Comparison of ENCODE assay signal across 9 cellular contexts in genomic region chr17:16440814-16441629, GRCh38. TPM values are rescaled to one million over a fixed set of nuclear protein-coding genes. Genes with fewer than 3 reads are reported as not detected.
DNase-seq lines count a peak whose midpoint lies in the region; ATAC-seq and TF ChIP-seq lines count a peak whose summit lies in the region.
"Had no signal": no experiment of that assay in that cellular context is flagged by ENCODE, and none has a peak within 500 bp of the region (broad histone marks: within the 10 kb centered on the region; RNA-seq: fewer than 3 reads in every experiment).

No MANE protein-coding gene starts in this region.

- H3K4me1 ChIP-seq in RWPE2 (ENCODE audit: insufficient read depth, poor library complexity, severe bottlenecking), result peaks cover 12% of the 10 kb centered on the region
- H3K4me1 ChIP-seq in smooth muscle cell (ENCODE audit: low read depth), result peaks cover 32% of the 10 kb centered on the region

- H3K9me3 Mint-ChIP-seq in activated CD4-positive, alpha-beta T cell treated with anti-CD3 and anti-CD28 coated beads for 36 hours (ENCODE audit: low read depth), result no peaks in the 10 kb centered on the region

- no peaks in the 10 kb centered on the region for H3K27me3 Mint-ChIP-seq in activated CD4-positive, alpha-beta T cell treated with anti-CD3 and anti-CD28 coated beads for 36 hours

- H3K36me3 ChIP-seq in RWPE2 (ENCODE audit: low read depth) (peaks cover 71% of the 10 kb centered on the region), smooth muscle cell (ENCODE audit: low read depth) (peaks cover 5% of the 10 kb centered on the region)

- CTCF ChIA-PET in activated CD4-positive, alpha-beta T cell treated with anti-CD3 and anti-CD28 coated beads for 36 hours (lab: Charles Lee), result interaction anchor here (1.0 to 2.6 kb wide), 12 partner anchors 9 to 95 kb away, joined by 3 to 12 read pairs (median 4); partner anchors contain the start of gene TRPV2

- 85% methylated on average over 4 of the region's 4 CpGs for WGBS in smooth muscle cell (ENCODE audit: low lambda C conversion rate)

- no peak overlapping the region for H3K9ac ChIP-seq in smooth muscle cell (ENCODE audit: low read depth)

- no peak overlapping the region for H2AFZ ChIP-seq in smooth muscle cell (ENCODE audit: low read depth)

- H3K4me2 ChIP-seq in smooth muscle cell, result peak overlapping the region; percentile 97

- H3K27me3 ChIP-seq in RWPE2 (ENCODE audit: insufficient read depth, poor library complexity, severe bottlenecking), result no peaks in the 10 kb centered on the region
- H3K27me3 ChIP-seq in smooth muscle cell (ENCODE audit: low read depth), result no peaks in the 10 kb centered on the region

- peaks cover 43% of the 10 kb centered on the region for H3F3A ChIP-seq in smooth muscle cell (ENCODE audit: low read depth)

- H4K20me1 ChIP-seq in smooth muscle cell (ENCODE audit: low read depth), result peaks cover 67% of the 10 kb centered on the region

- H3K27ac Mint-ChIP-seq in activated CD4-positive, alpha-beta T cell treated with anti-CD3 and anti-CD28 coated beads for 36 hours, result peak overlapping the region; percentile 99

- H3K27ac ChIP-seq in RWPE2 (ENCODE audit: poor library complexity, severe bottlenecking), result peak overlapping the region; percentile 93
- peak overlapping the region; percentile 95 for H3K27ac ChIP-seq in epithelial cell of prostate
- H3K27ac ChIP-seq in smooth muscle cell (ENCODE audit: low read depth), result peak overlapping the region; percentile 69

- H3K9me3 ChIP-seq in RWPE2 (ENCODE audit: severe bottlenecking), result no peaks in the 10 kb centered on the region
- H3K9me3 ChIP-seq in smooth muscle cell (replicated peaks; ENCODE audit: low read depth), result no peaks in the 10 kb centered on the region

- peak overlapping the region; percentile 99 for H3K4me3 Mint-ChIP-seq in activated CD4-positive, alpha-beta T cell treated with anti-CD3 and anti-CD28 coated beads for 36 hours

- intact Hi-C loops in activated CD4-positive, alpha-beta T cell treated with anti-CD3 and anti-CD28 coated beads for 36 hours (cut with DNase I, micrococcal nuclease), result no loop called here

- peaks cover 46% of the 10 kb centered on the region for H3K4me1 Mint-ChIP-seq in activated CD4-positive, alpha-beta T cell treated with anti-CD3 and anti-CD28 coated beads for 36 hours

- TF ChIP-seq CTCF in RWPE2 (IDR thresholded peaks at IDR 0.05; ENCODE audit: poor library complexity, severe bottlenecking) (no peak), smooth muscle cell (IDR thresholded peaks at IDR 0.05; ENCODE audit: borderline replicate concordance, insufficient read depth, poor library complexity, severe bottlenecking) (no peak)

- ATAC-seq in activated CD4-positive, alpha-beta T cell treated with anti-CD3 and anti-CD28 coated beads for 36 hours, result no peak
- no peak for ATAC-seq in RWPE2 (ENCODE audit: low read depth)
- ATAC-seq in HG02642 (IDR thresholded peaks at IDR 0.05; ENCODE audit: poor library complexity, unreplicated experiment), result no peak

- POLR2A ChIA-PET in activated CD4-positive, alpha-beta T cell treated with anti-CD3 and anti-CD28 coated beads for 36 hours (lab: Charles Lee), result interaction anchor here (0.6 to 0.9 kb wide), 4 partner anchors 9 to 90 kb away, joined by 3 to 4 read pairs (median 3); no protein-coding TSS in a partner anchor

- H3K79me2 ChIP-seq in smooth muscle cell (ENCODE audit: low read depth), result peaks cover 31% of the 10 kb centered on the region

- H3K36me3 Mint-ChIP-seq in activated CD4-positive, alpha-beta T cell treated with anti-CD3 and anti-CD28 coated beads for 36 hours (ENCODE audit: low read depth), result peaks cover 66% of the 10 kb centered on the region

- no peak for DNase-seq in activated CD4-positive, alpha-beta T cell treated with anti-CD3 and anti-CD28 coated beads for 36 hours
- DNase-seq in activated CD4-positive, alpha-beta T cell treated with anti-CD3 and anti-CD28 coated beads, Interleukin-2, amount 50 U/mL, for 4 hours, result no peak
- no peak for DNase-seq in RWPE2 (ENCODE audit: low spot score)
- no peak for DNase-seq in epithelial cell of prostate (ENCODE audit: low read depth, low spot score)
- no peak for DNase-seq in smooth muscle cell (lab: John Stamatoyannopoulos, UW; ENCODE audit: unreplicated experiment)
- DNase-seq in germinal center (ENCODE audit: low spot score), result no peak
- DNase-seq in amniotic stem cell (lab: John Stamatoyannopoulos, UW), result no peak
- DNase-seq: NCI-H524 treated with DMSO at 0.1 percent for 48 hours had no signal

- H3K4me3 ChIP-seq in RWPE2 (ENCODE audit: severe bottlenecking), result peak overlapping the region; percentile 90
- peak overlapping the region; percentile 61 for H3K4me3 ChIP-seq in smooth muscle cell

RNA-seq across cellular contexts. Expression of gene TRPV2, which starts 25.7 kb away (rescaled TPM):
- total RNA-seq in activated CD4-positive, alpha-beta T cell treated with anti-CD3 and anti-CD28 coated beads for 36 hours, result 10 to 100 TPM; 24.3 to 35.6 TPM
- total RNA-seq in smooth muscle cell, result 51.4 and 58.0 TPM in 2 replicates
- polyA plus RNA-seq in smooth muscle cell, result 65.6 and 92.9 TPM in 2 replicates

RNA-seq across cellular contexts. Expression of gene LRRC75A, which starts 51.0 kb away (rescaled TPM):
- total RNA-seq in activated CD4-positive, alpha-beta T cell treated with anti-CD3 and anti-CD28 coated beads for 36 hours, result 1 to 10 TPM; 1.1 to 1.2 TPM
- 0.76 and 2.7 TPM in 2 replicates for total RNA-seq in smooth muscle cell
- polyA plus RNA-seq in smooth muscle cell, result 0.70 and 2.2 TPM in 2 replicates
